35 cellular contexts compared by ENCODE assay signal in the genomic region with DNA sequence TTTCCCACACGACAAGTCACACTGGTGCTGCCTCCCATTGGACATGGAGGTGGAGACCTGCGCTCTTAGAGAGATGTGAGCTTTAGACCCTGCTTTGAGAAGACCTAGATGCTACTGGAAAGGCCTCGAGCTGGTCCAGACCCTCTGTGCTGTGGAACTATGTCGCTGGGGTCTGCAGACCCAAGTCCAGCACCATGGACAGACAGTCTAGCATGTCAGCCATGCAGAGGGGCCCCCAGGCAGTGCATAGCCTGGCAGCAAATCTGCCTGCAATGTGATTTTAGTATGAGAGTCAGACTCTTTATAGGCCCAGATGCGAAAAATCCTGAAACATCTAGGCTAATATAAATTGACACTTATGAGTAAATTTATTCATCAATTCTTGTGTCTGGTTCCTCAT.
"Had no signal": no experiment of that assay in that cellular context is flagged by ENCODE, and none has a peak within 500 bp of the region (broad histone marks: within the 10 kb centered on the region; RNA-seq: fewer than 3 reads in every experiment).

No MANE protein-coding gene starts in this region.

- H3K27me3 ChIP-seq: MG63 had no signal

- DNase-seq: Karpas-422, Kasumi-1, MG63, MM.1S, MV-4-11, NCI-H1048, NCI-H1092, NCI-H1092 treated with DMSO at 0.1 percent for 48 hours, NCI-H1105, NCI-H1105 treated with DMSO at 0.1 percent for 48 hours, NCI-H1417, NCI-H1417 treated with DMSO at 0.1 percent for 48 hours, NCI-H1436, NCI-H1436 treated with DMSO at 0.1 percent for 48 hours, NCI-H146, NCI-H1694, NCI-H1694 treated with DMSO at 0.1 percent for 48 hours, NCI-H187, NCI-H187 treated with DMSO at 0.1 percent for 48 hours, NCI-H1930, NCI-H2029, NCI-H2029 treated with DMSO at 0.1 percent for 48 hours, NCI-H2081, NCI-H2081 treated with DMSO at 0.1 percent for 48 hours, NCI-H2107, NCI-H2171, NCI-H2171 treated with DMSO at 0.1 percent for 48 hours, NCI-H2227 treated with DMSO at 0.1 percent for 48 hours, NCI-H226, NCI-H345, NCI-H446, NCI-H446 treated with DMSO at 0.1 percent for 48 hours, NCI-H510A, NCI-H510A treated with DMSO at 0.1 percent for 48 hours, NCI-H524 had no signal

- H3K36me3 ChIP-seq: MG63 had no signal

- H3K4me3 ChIP-seq: MG63 had no signal

- H3K9me3 ChIP-seq: MG63 had no signal
